23 cellular contexts compared by ENCODE assay signal in genomic region chr18:6854811-6855210, GRCh38.
"Had no signal": no experiment of that assay in that cellular context is flagged by ENCODE, and none has a peak within 500 bp of the region (broad histone marks: within the 10 kb centered on the region; RNA-seq: fewer than 3 reads in every experiment).

No MANE protein-coding gene starts in this region.

- H3K4me3 ChIP-seq: ovary, psoas muscle, right lobe of liver, sigmoid colon, stomach, thoracic aorta, thyroid gland, tibial nerve, upper lobe of left lung, vagina had no signal

- H3K27me3 ChIP-seq: ovary, right lobe of liver, sigmoid colon, stomach, thyroid gland, tibial nerve, upper lobe of left lung, vagina had no signal

- DNase-seq: naive thymus-derived CD8-positive, alpha-beta T cell; nephron progenitor cell; occipital lobe; ovary; psoas muscle; right cardiac atrium; right lobe of liver; sigmoid colon; small intestine; stimulated activated CD4-positive, alpha-beta T cell treated with anti-CD3 and anti-CD28 coated beads, Interleukin-15, amount 100 ng/mL, for 24 hours; stimulated activated CD4-positive, alpha-beta T cell treated with anti-CD3 and anti-CD28 coated beads, Interleukin-2, amount 100 ng/mL, for 24 hours; stimulated activated CD4-positive, alpha-beta T cell treated with anti-CD3 and anti-CD28 coated beads, Interleukin-2, amount 100 ng/mL, for 48 hours; stimulated activated CD4-positive, alpha-beta T cell treated with anti-CD3 and anti-CD28 coated beads, Interleukin-4, amount 100 ng/mL, for 24 hours; stimulated activated naive B cell treated with anti-CD40 and anti-IgM and Interleukin-4, amounts not matched to agents 10 μg/mL and 1 μg/mL and 100 μg/mL, for 72 hours; stimulated activated naive CD4-positive, alpha-beta T cell treated with Interleukin-2 at 50 U/mL for 16 hours; stomach; thyroid gland; trophoblast cell had no signal

- H3K27ac ChIP-seq: ovary, parathyroid adenoma, psoas muscle, right lobe of liver, sigmoid colon, stomach, thoracic aorta, thyroid gland, tibial nerve, upper lobe of left lung, vagina had no signal

- H3K9me3 ChIP-seq: ovary, right lobe of liver, sigmoid colon, thoracic aorta, thyroid gland, vagina had no signal

- H2AFZ ChIP-seq: parathyroid adenoma had no signal

- ATAC-seq: naive thymus-derived CD8-positive, alpha-beta T cell; psoas muscle; stimulated activated naive B cell treated with anti-CD40 and anti-IgM and Interleukin-4, amounts not matched to agents 10 μg/mL and 1 μg/mL and 100 μg/mL, for 72 hours had no signal

- FAIRE-seq: small intestine had no signal

- H3K36me3 ChIP-seq: ovary, right lobe of liver, sigmoid colon, thoracic aorta had no signal

- H3K9ac ChIP-seq: parathyroid adenoma had no signal

- H3K4me1 ChIP-seq: parathyroid adenoma, psoas muscle, right lobe of liver, sigmoid colon, stomach, thyroid gland, tibial nerve, upper lobe of left lung, vagina had no signal
